Comparison of ENCODE assay signal across 12 cellular contexts in genomic region chr22:23386245-23386631, GRCh38.
DNase-seq lines count a peak whose midpoint lies in the region; ATAC-seq and TF ChIP-seq lines count a peak whose summit lies in the region.
"Had no signal": no experiment of that assay in that cellular context is flagged by ENCODE, and none has a peak within 500 bp of the region (broad histone marks: within the 10 kb centered on the region; RNA-seq: fewer than 3 reads in every experiment).

No MANE protein-coding gene starts in this region.

- WGBS in right cardiac atrium = 39% methylated on average over 8 of the region's 8 CpGs

- in situ Hi-C loops in Panc1 (cut with HindIII; ENCODE audit: low pct_unique_long_range_greater_than_20kb, low sequenced_read_pairs) = no loop called here

- POLR2A ChIA-PET in Panc1 (lab: Charles Lee) = no interaction called here

- H3K9me3 ChIP-seq in Panc1 (ENCODE audit: control insufficient read depth, insufficient read depth, low read depth, low read length) = no peaks in the 10 kb centered on the region
- no peaks in the 10 kb centered on the region for H3K9me3 ChIP-seq in right cardiac atrium (ENCODE audit: control insufficient read depth, low read length)
- H3K9me3 ChIP-seq: tibial artery had no signal

- DNase-seq in DMS53 (lab: John Stamatoyannopoulos, UW) (peak; percentile 34), DMS53 treated with DMSO at 0.1 percent for 48 hours (lab: John Stamatoyannopoulos, UW; ENCODE audit: unreplicated experiment) (no peak), Panc1 (ENCODE audit: low read depth, low spot score) (no peak), right cardiac atrium (no peak), posterior vena cava (ENCODE audit: low spot score) (peak; percentile 70), NCI-H2029 treated with DMSO at 0.1 percent for 48 hours (lab: John Stamatoyannopoulos, UW) (no peak), NCI-H1694 (lab: John Stamatoyannopoulos, UW) (no peak), T1000 (lab: John Stamatoyannopoulos, UW) (no peak)
- DNase-seq: NCI-H524 treated with DMSO at 0.1 percent for 48 hours, SIG-M5 had no signal

- H3K4me1 ChIP-seq in Panc1 (ENCODE audit: control insufficient read depth, insufficient read depth, low read length) (no peaks in the 10 kb centered on the region), right cardiac atrium (ENCODE audit: control insufficient read depth, insufficient read depth, low read length) (no peaks in the 10 kb centered on the region)

- no peak; the same call in 1 of the 2 replicates for TF ChIP-seq CTCF in Panc1 (IDR thresholded peaks at IDR 0.05)

- BruUV-seq in Panc1 (replicated peaks; lab: Mats Ljungman, UMichigan) = no TSS peak

- H3K4me3 ChIP-seq in Panc1 (ENCODE audit: low read depth in 2 of 2, low read length in 2 of 2) (no peak overlapping the region), right cardiac atrium (ENCODE audit: low read length) (no peak overlapping the region)
- H3K4me3 ChIP-seq: tibial artery had no signal

- peak; percentile 74 for ATAC-seq in Panc1
- peak; percentile 3 to 7 for ATAC-seq in right cardiac atrium

- intact Hi-C loops in Panc1 (cut with micrococcal nuclease; ENCODE audit: unreplicated experiment) (loop anchor here (5.0 kb wide), 1 partner anchor 64 kb away; no protein-coding TSS in a partner anchor), right cardiac atrium (cut with DNase I) (loop anchor here in 2 of 4 donors (5.0 to 10.0 kb wide), 5 partner anchors 71 to 431 kb away; no protein-coding TSS in a partner anchor), posterior vena cava (cut with DNase I) (loop anchor here (10.0 kb wide), 1 partner anchor 211 kb away; no protein-coding TSS in a partner anchor)

- CTCF ChIA-PET in Panc1 (lab: Charles Lee) = interaction anchor here (0.9 to 1.3 kb wide), 4 partner anchors 96 to 275 kb away, joined by 3 to 7 read pairs (median 4); no protein-coding TSS in a partner anchor

- H3K27me3 ChIP-seq in Panc1 (ENCODE audit: control insufficient read depth, insufficient read depth, low read length) (no peaks in the 10 kb centered on the region), right cardiac atrium (ENCODE audit: control insufficient read depth, insufficient read depth) (no peaks in the 10 kb centered on the region)
- H3K27me3 ChIP-seq: brain microvascular endothelial cell had no signal

- H3K27ac ChIP-seq in Panc1 (ENCODE audit: low read length) = no peak overlapping the region
- no peak overlapping the region for H3K27ac ChIP-seq in right cardiac atrium (ENCODE audit: low read length)
- H3K27ac ChIP-seq: brain microvascular endothelial cell, tibial artery had no signal

- no peaks in the 10 kb centered on the region for H3K36me3 ChIP-seq in Panc1 (ENCODE audit: control insufficient read depth, insufficient read depth, low read length)
- H3K36me3 ChIP-seq: brain microvascular endothelial cell, tibial artery had no signal

Comparison
In these comparisons a context has a peak if more than half of its experiments do, and no peak if none do; other contexts are left out.
1. DNase-seq: peak in DMS53 (single experiment) and posterior vena cava (single experiment); none in DMS53 treated with DMSO at 0.1 percent for 48 hours (single experiment), Panc1 (single experiment), right cardiac atrium (0 of 3), NCI-H2029 treated with DMSO at 0.1 percent for 48 hours (single experiment), NCI-H1694 (single experiment) and T1000 (single experiment).